8 cellular contexts compared by ENCODE assay signal in genomic region chr14:102063092-102063807, GRCh38. TPM values are rescaled to one million over a fixed set of nuclear protein-coding genes. Genes with fewer than 3 reads are reported as not detected.
DNase-seq lines count a peak whose midpoint lies in the region; ATAC-seq and TF ChIP-seq lines count a peak whose summit lies in the region.

No MANE protein-coding gene starts in this region.

- intact Hi-C loops in ascending aorta (cut with DNase I) (loop anchor here (1.0 kb wide), 1 partner anchor 33 kb away; no protein-coding TSS in a partner anchor), right cardiac atrium (cut with DNase I) (loop anchor here in 2 of 4 donors (2.0 to 5.0 kb wide), 2 partner anchors 34 to 36 kb away; no protein-coding TSS in a partner anchor), gastrocnemius medialis (cut with DNase I; ENCODE audit: low total_unique reads) (loop anchor here (2.0 kb wide), 1 partner anchor 34 kb away; no protein-coding TSS in a partner anchor)

- H3K36me3 ChIP-seq in ascending aorta (no peaks in the 10 kb centered on the region), gastrocnemius medialis (no peaks in the 10 kb centered on the region)

- peaks cover 0 to 5% of the 10 kb centered on the region in 2 donors for H3K4me1 ChIP-seq in ascending aorta
- H3K4me1 ChIP-seq in right cardiac atrium (ENCODE audit: control insufficient read depth, insufficient read depth, low read length) = no peaks in the 10 kb centered on the region
- H3K4me1 ChIP-seq in gastrocnemius medialis = peaks cover 0 to 8% of the 10 kb centered on the region in 2 donors

- ATAC-seq in GM19351 (IDR thresholded peaks at IDR 0.05; ENCODE audit: unreplicated experiment) = peak; percentile 60
- ATAC-seq in right cardiac atrium = peak; percentile 96
- ATAC-seq in gastrocnemius medialis = peak; percentile 88 to 94
- no peak for ATAC-seq in GM19397 (IDR thresholded peaks at IDR 0.05; ENCODE audit: unreplicated experiment)

- H3K27ac ChIP-seq in ascending aorta (peak overlapping the region in 1 of 2 donors; percentile 2), right cardiac atrium (ENCODE audit: low read length) (no peak overlapping the region), gastrocnemius medialis (no peak overlapping the region)

- H3K27me3 ChIP-seq in ascending aorta (no peaks in the 10 kb centered on the region), right cardiac atrium (ENCODE audit: control insufficient read depth, insufficient read depth) (no peaks in the 10 kb centered on the region), gastrocnemius medialis (no peaks in the 10 kb centered on the region)

- no peak overlapping the region for H3K4me3 ChIP-seq in ascending aorta
- H3K4me3 ChIP-seq in right cardiac atrium (ENCODE audit: low read length) = no peak overlapping the region
- H3K4me3 ChIP-seq in gastrocnemius medialis = no peak overlapping the region

- TF ChIP-seq POLR2A in gastrocnemius medialis (IDR thresholded peaks at IDR 0.05) = no peak

- whole genome bisulfite sequencing in right cardiac atrium = 22% methylated on average over 26 of the region's 26 CpGs

- H3K9me3 ChIP-seq in ascending aorta (no peaks in the 10 kb centered on the region), right cardiac atrium (ENCODE audit: control insufficient read depth, low read length) (no peaks in the 10 kb centered on the region), gastrocnemius medialis (no peaks in the 10 kb centered on the region)

- in situ Hi-C loops in gastrocnemius medialis (cut with MboI; ENCODE audit: low sequenced_read_pairs in 4 of 4) = loop anchor here in 1 of 4 donors (5.0 kb wide), 1 partner anchor 34 kb away; no protein-coding TSS in a partner anchor

- DNase-seq in AG08396 (ENCODE audit: low spot score) (peak; percentile 87), NCI-H128 (lab: John Stamatoyannopoulos, UW; ENCODE audit: unreplicated experiment) (peak; percentile 35), T-helper 22 cell (ENCODE audit: low read depth) (peak; percentile 43), ascending aorta (ENCODE audit: low spot score in 2 of 2) (peak; percentile 54 to 91), right cardiac atrium (peak; percentile 90 to 96 (median 95)), gastrocnemius medialis (peak; percentile 58 to 74)

- peak; percentile 25 to 46 (median 45) for TF ChIP-seq CTCF in ascending aorta (IDR thresholded peaks at IDR 0.05)
- TF ChIP-seq CTCF in gastrocnemius medialis (IDR thresholded peaks at IDR 0.05 in 4 of 5, conservative IDR thresholded peaks at IDR 0.05 in 1 of 5) = peak in 3 of 5 experiments; percentile 23 to 45 (median 43)

RNA-seq across cellular contexts. Expression of gene HSP90AA1, which starts 23.6 kb away (rescaled TPM):
- total RNA-seq in ascending aorta = 120 TPM
- total RNA-seq in right cardiac atrium = 100 to 1,000 TPM; 381 to 731 (median 541) TPM
- polyA plus RNA-seq in right cardiac atrium = 504 TPM
- total RNA-seq in gastrocnemius medialis = 100 to 1,000 TPM; 227 to 609 (median 488) TPM

Comparison
In these comparisons a context has a peak if more than half of its experiments do, and no peak if none do; other contexts are left out.
1. DNase-seq: peak in every context shown above with its lines; median percentile 95 in right cardiac atrium; 87 in AG08396; 72 in ascending aorta; 66 in gastrocnemius medialis; 43 in T-helper 22 cell; 35 in NCI-H128.